17 cellular contexts compared by ENCODE assay signal in genomic region chr1:18283601-18284385, GRCh38.
DNase-seq lines count a peak whose midpoint lies in the region; FAIRE-seq and TF ChIP-seq lines count a peak whose summit lies in the region.
"Had no signal": no experiment of that assay in that cellular context is flagged by ENCODE, and none has a peak within 500 bp of the region (broad histone marks: within the 10 kb centered on the region; RNA-seq: fewer than 3 reads in every experiment).

No MANE protein-coding gene starts in this region.

- H3K36me3 ChIP-seq in HUES48 (ENCODE audit: control insufficient read depth, insufficient read depth, low read length): no peaks in the 10 kb centered on the region
- no peaks in the 10 kb centered on the region for H3K36me3 ChIP-seq in CD8-positive, alpha-beta memory T cell (ENCODE audit: insufficient read depth, low read length)
- H3K36me3 ChIP-seq: cardiac muscle cell had no signal

- TF ChIP-seq CTCF in brain (conservative IDR thresholded peaks at IDR 0.05): no peak

- peaks cover 56% of the 10 kb centered on the region for H3K4me1 Mint-ChIP-seq in brain
- H3K4me1 Mint-ChIP-seq in CD8-positive, alpha-beta memory T cell: no peaks in the 10 kb centered on the region
- H3K4me1 Mint-ChIP-seq: activated CD8-positive, alpha-beta memory T cell treated with anti-CD3 and anti-CD28 coated beads, Interleukin-2, amount 10 ng/mL, durations not matched to agents 7 days and 5 days had no signal

- peak overlapping the region in 4 of 5 experiments; percentile 16 to 85 (median 59) for H3K27ac Mint-ChIP-seq in brain
- no peak overlapping the region for H3K27ac Mint-ChIP-seq in CD8-positive, alpha-beta memory T cell
- H3K27ac Mint-ChIP-seq: activated CD8-positive, alpha-beta memory T cell treated with anti-CD3 and anti-CD28 coated beads, Interleukin-2, amount 10 ng/mL, durations not matched to agents 7 days and 5 days; activated T-helper 2 cell treated with anti-CD3 and anti-CD28 coated beads, Interferon-gamma antibody, Interleukin-2, Interleukin-4, amounts not matched to agents 10 μg/mL and 5 μg/mL and 100 μg/mL, durations not matched to agents 14 hours and 24 hours and 36 hours had no signal

- POLR2A ChIA-PET in CD8-positive, alpha-beta memory T cell (lab: Charles Lee): no interaction called here

- H3K4me1 ChIP-seq in HUES48 (ENCODE audit: control insufficient read depth, insufficient read depth, low read length): peaks cover 32% of the 10 kb centered on the region
- no peaks in the 10 kb centered on the region for H3K4me1 ChIP-seq in CD8-positive, alpha-beta memory T cell (ENCODE audit: insufficient read depth, low read length)

- H3K4me3 ChIP-seq in HUES48 (ENCODE audit: low read depth, low read length): no peak overlapping the region
- H3K4me3 ChIP-seq in CD8-positive, alpha-beta memory T cell (ENCODE audit: low read length): no peak overlapping the region
- H3K4me3 ChIP-seq: cardiac muscle cell had no signal

- H3K9ac ChIP-seq in HUES48 (ENCODE audit: low read depth, low read length): no peak overlapping the region

- H3K9me3 ChIP-seq in HUES48 (ENCODE audit: control insufficient read depth, insufficient read depth, low read length): no peaks in the 10 kb centered on the region
- H3K9me3 ChIP-seq in CD8-positive, alpha-beta memory T cell (ENCODE audit: low read length): no peaks in the 10 kb centered on the region

- H3K27ac ChIP-seq in HUES48 (ENCODE audit: low read depth, low read length): peak overlapping the region; percentile 65
- no peak overlapping the region for H3K27ac ChIP-seq in CD8-positive, alpha-beta memory T cell (ENCODE audit: low read depth, low read length)
- H3K27ac ChIP-seq: cardiac muscle cell, HL-60 had no signal

- no peaks in the 10 kb centered on the region for H3K36me3 Mint-ChIP-seq in brain
- no peaks in the 10 kb centered on the region for H3K36me3 Mint-ChIP-seq in CD8-positive, alpha-beta memory T cell
- H3K36me3 Mint-ChIP-seq: activated CD8-positive, alpha-beta memory T cell treated with anti-CD3 and anti-CD28 coated beads, Interleukin-2, amount 10 ng/mL, durations not matched to agents 7 days and 5 days had no signal

- H3K9me3 Mint-ChIP-seq in brain: peaks cover 0 to 10% (median 0%) of the 10 kb centered on the region in 5 experiments
- H3K9me3 Mint-ChIP-seq in CD8-positive, alpha-beta memory T cell: peaks cover 0 to 2% (median 0%) of the 10 kb centered on the region in 5 donors
- H3K9me3 Mint-ChIP-seq: activated T-helper 2 cell treated with anti-CD3 and anti-CD28 coated beads, Interferon-gamma antibody, Interleukin-2, Interleukin-4, amounts not matched to agents 10 μg/mL and 5 μg/mL and 100 μg/mL, durations not matched to agents 14 hours and 24 hours and 36 hours had no signal

- no peaks in the 10 kb centered on the region for H3K27me3 ChIP-seq in HUES48 (ENCODE audit: control insufficient read depth, insufficient read depth, low read length)
- H3K27me3 ChIP-seq in CD8-positive, alpha-beta memory T cell (ENCODE audit: insufficient read depth, low read length, poor library complexity, severe bottlenecking): no peaks in the 10 kb centered on the region

- peaks cover 15% of the 10 kb centered on the region for H3K27me3 Mint-ChIP-seq in brain
- H3K27me3 Mint-ChIP-seq in CD8-positive, alpha-beta memory T cell: peaks cover 8 to 34% of the 10 kb centered on the region in 2 donors

- DNase-seq in GM18507 (ENCODE audit: extremely low spot score, insufficient read length, low read depth) (no peak), superior temporal gyrus (ENCODE audit: extremely low spot score) (peak; percentile 36), NCI-H1694 treated with DMSO at 0.1 percent for 48 hours (lab: John Stamatoyannopoulos, UW) (no peak), GM03348 (ENCODE audit: low spot score) (no peak)
- DNase-seq in CD8-positive, alpha-beta memory T cell: no peak
- DNase-seq: activated CD4-positive, alpha-beta T cell treated with anti-CD3 and anti-CD28 coated beads for 1 hour; activated CD8-positive, alpha-beta memory T cell treated with anti-CD3 and anti-CD28 coated beads, Interleukin-2, amount 10 ng/mL, durations not matched to agents 7 days and 5 days; GF-D8; HCEC 1CT; NCI-H2029 treated with DMSO at 0.1 percent for 48 hours; T1000 had no signal

- FAIRE-seq in GM18507 (lab: Jason Lieb, UNC): peak; percentile 36
- FAIRE-seq: D721Med had no signal

- H3K4me3 Mint-ChIP-seq in brain: peak overlapping the region in 1 of 5 experiments; percentile 15
- no peak overlapping the region for H3K4me3 Mint-ChIP-seq in CD8-positive, alpha-beta memory T cell
- H3K4me3 Mint-ChIP-seq: activated CD8-positive, alpha-beta memory T cell treated with anti-CD3 and anti-CD28 coated beads, Interleukin-2, amount 10 ng/mL, durations not matched to agents 7 days and 5 days had no signal

- CTCF ChIA-PET in CD8-positive, alpha-beta memory T cell (lab: Charles Lee): no interaction called here

Comparison
In these comparisons a context has a peak if more than half of its experiments do, and no peak if none do; other contexts are left out.
1. H3K27ac Mint-ChIP-seq: peak in brain (4 of 5); none in CD8-positive, alpha-beta memory T cell (0 of 8).